Comparison of ENCODE assay signal across 1 cellular context in genomic region chr22:41668971-41669911, GRCh38.
TF ChIP-seq lines count a peak whose summit lies in the region.

No MANE protein-coding gene starts in this region.

TF ChIP-seq in WTC11, 78 proteins besides CTCF, POLR2A, EP300 and RAD21 (continued from another document):
- TF ChIP-seq PRDM15 (CRISPR knock-in tag; IDR thresholded peaks at IDR 0.05) (no peak), ZNF396 (CRISPR knock-in tag; IDR thresholded peaks at IDR 0.05; ENCODE audit: borderline replicate concordance) (no peak), ERG (CRISPR knock-in tag; IDR thresholded peaks at IDR 0.05) (no peak), JUN (CRISPR knock-in tag; IDR thresholded peaks at IDR 0.05) (no peak), GABPB1 (CRISPR knock-in tag; IDR thresholded peaks at IDR 0.05) (no peak), SP1 (CRISPR knock-in tag; conservative IDR thresholded peaks at IDR 0.05) (no peak), PREB (CRISPR knock-in tag; IDR thresholded peaks at IDR 0.05; ENCODE audit: borderline replicate concordance) (no peak)
